ENCODE assay signal across 26 cellular contexts in the genomic region with DNA sequence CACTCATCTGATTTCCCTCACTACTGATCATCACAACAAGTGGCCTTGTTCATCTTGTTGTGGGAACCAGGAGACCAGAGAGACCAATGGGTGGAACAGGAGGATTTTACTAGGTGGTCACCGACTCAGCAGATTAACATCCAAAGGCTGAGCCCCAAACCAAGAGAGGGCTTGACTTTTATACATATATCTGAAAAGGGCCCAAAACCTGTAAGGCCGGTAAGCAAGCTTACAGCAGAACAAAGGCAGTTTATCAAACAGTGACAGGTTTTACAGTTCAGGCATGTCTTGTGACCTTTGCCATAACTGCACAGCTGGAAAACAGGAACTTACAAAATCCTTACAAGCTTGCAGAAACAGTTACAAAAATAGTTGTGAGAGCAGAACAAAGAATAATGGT.
A peak's percentile ranks its signal among the peaks of the same experiment; 100 is the strongest.
DNase-seq lines count a peak whose midpoint lies in the region; ATAC-seq and TF ChIP-seq lines count a peak whose summit lies in the region.
"Had no signal": no experiment of that assay in that cellular context is flagged by ENCODE, and none has a peak within 500 bp of the region (broad histone marks: within the 10 kb centered on the region; RNA-seq: fewer than 3 reads in every experiment).

No MANE protein-coding gene starts in this region.

- ATAC-seq in HG03565 (IDR thresholded peaks at IDR 0.05; ENCODE audit: unreplicated experiment) = no peak
- ATAC-seq in GM21786 (IDR thresholded peaks at IDR 0.05; ENCODE audit: unreplicated experiment) = no peak
- ATAC-seq in HG02938 (IDR thresholded peaks at IDR 0.05; ENCODE audit: unreplicated experiment) = no peak
- ATAC-seq: gastrocnemius medialis; sciatic nerve; stimulated activated naive B cell treated with anti-CD40 and anti-IgM and Interleukin-4, amounts not matched to agents 10 μg/mL and 1 μg/mL and 100 μg/mL, for 72 hours had no signal

- no peak for TF ChIP-seq CTCF in epithelial cell of esophagus (IDR thresholded peaks at IDR 0.05; ENCODE audit: insufficient read depth, low read depth, low read length, missing control alignments)

- H3K4me3 ChIP-seq in epithelial cell of esophagus (ENCODE audit: low read length) = no peak overlapping the region
- H3K4me3 ChIP-seq: gastrocnemius medialis had no signal

- no peak overlapping the region for H3K27ac ChIP-seq in substantia nigra (ENCODE audit: low read depth, low read length, poor library complexity, severe bottlenecking)
- H3K27ac ChIP-seq: gastrocnemius medialis had no signal

- peak; percentile 53 for DNase-seq in GF-D8 (lab: John Stamatoyannopoulos, UW)
- DNase-seq in LHCN-M2 (ENCODE audit: low read depth) = peak; percentile 1
- DNase-seq in SIG-M5 (lab: John Stamatoyannopoulos, UW) = peak; percentile 38
- DNase-seq in epithelial cell of esophagus (ENCODE audit: low read depth) = peak; percentile 20
- DNase-seq in substantia nigra (lab: John Stamatoyannopoulos, UW) = no peak
- DNase-seq: activated B cell treated with CpG ODN at 0.5 μM for 24 hours; activated CD4-positive, alpha-beta T cell treated with anti-CD3 and anti-CD28 coated beads, Interleukin-2, amount 50 U/mL, for 4 hours; activated naive CD4-positive, alpha-beta T cell treated with anti-CD3 and anti-CD28 coated beads, Interleukin-2, amount 50 U/mL, for 16 hours; amygdala; C1 segment of cervical spinal cord; effector memory CD4-positive, alpha-beta T cell; gastrocnemius medialis; HCEC 1CT; Karpas-422; NCI-H1092 treated with DMSO at 0.1 percent for 48 hours; NCI-H2029 treated with DMSO at 0.1 percent for 48 hours; NCI-H2227 treated with DMSO at 0.1 percent for 48 hours; NCI-H69; posterior cingulate gyrus; SK-N-SH; stimulated activated CD4-positive, alpha-beta T cell treated with anti-CD3 and anti-CD28 coated beads, Interleukin-4, amount 100 ng/mL, for 4 hours; stimulated activated naive B cell treated with anti-CD40 and anti-IgM and Interleukin-4, amounts not matched to agents 10 μg/mL and 1 μg/mL and 100 μg/mL, for 72 hours had no signal

Comparison
In these comparisons a context has a peak if more than half of its experiments do, and no peak if none do; other contexts are left out.
1. DNase-seq: peak in GF-D8 (single experiment), LHCN-M2 (single experiment), SIG-M5 (single experiment) and epithelial cell of esophagus (single experiment); none in substantia nigra (0 of 49).